In the genomic region with DNA sequence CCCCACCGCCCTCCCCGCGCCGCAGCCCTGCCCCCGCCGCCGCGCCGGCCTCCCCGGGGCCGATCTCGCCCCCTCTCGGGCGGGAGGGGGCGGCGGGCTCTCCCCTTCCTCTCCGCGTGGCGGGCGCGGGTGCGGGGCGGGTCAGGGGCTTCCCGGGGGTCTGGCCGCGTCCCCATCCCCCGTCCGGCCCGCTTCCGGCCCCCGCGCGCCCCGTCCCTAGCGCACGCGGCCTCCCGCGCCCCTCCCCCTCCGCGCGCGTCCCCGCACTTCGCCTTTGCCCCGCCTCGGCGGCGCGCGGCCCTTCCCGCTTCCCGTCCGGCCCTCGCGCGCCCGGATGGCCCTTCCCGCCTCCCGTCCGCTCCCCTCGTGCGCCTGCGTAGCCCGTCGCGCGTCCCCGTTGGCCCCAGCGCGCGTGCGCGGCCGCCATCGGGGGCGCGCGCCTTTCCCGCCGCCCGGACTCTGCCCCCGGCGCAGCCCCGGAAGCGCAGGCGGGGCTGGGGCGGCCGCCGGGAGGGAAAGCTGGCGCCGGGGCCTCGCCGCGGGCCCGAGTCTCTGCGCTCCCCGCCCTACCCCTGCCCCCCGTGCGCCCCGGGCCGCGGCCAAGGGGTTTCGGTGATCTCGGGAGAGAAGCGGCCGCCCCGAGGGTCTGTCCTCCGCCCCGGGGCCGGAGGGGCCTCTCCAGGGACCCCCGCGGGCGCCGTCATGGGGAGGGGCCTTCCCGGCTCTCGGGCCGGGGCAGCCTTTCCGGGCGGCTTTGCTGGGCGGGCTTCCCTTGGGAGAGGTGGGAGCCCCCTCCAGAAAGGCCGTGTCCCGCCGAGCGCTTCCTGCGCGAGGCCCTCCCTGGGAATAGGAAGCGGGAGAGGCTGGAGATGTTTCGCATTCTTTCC, we compare ENCODE assay signal across 8 cellular contexts. TPM values are rescaled to one million over a fixed set of nuclear protein-coding genes. Genes with fewer than 3 reads are reported as not detected.
DNase-seq lines count a peak whose midpoint lies in the region; ATAC-seq and TF ChIP-seq lines count a peak whose summit lies in the region.

No MANE protein-coding gene starts in this region.

- peak overlapping the region; percentile 86 for H3K4me2 ChIP-seq in DOHH2 (ENCODE audit: low read length)

- peak; percentile 47 for ATAC-seq in gastroesophageal sphincter

- H3K9me2 ChIP-seq in DOHH2 (replicated peaks; ENCODE audit: control insufficient read depth, low read length) = no peaks in the 10 kb centered on the region

- TF ChIP-seq POLR2A in gastroesophageal sphincter (IDR thresholded peaks at IDR 0.05) = peak in 1 of 2 donors; percentile 37

- H3K4me1 ChIP-seq in DOHH2 (ENCODE audit: control insufficient read depth, low read length) (peaks cover 25% of the 10 kb centered on the region), SJCRH30 (peaks cover 3% of the 10 kb centered on the region; the same call in 1 of the 2 replicates), gastroesophageal sphincter (peaks cover 5 to 63% (median 53%) of the 10 kb centered on the region in 3 donors)

- H4K20me1 ChIP-seq in DOHH2 (ENCODE audit: control insufficient read depth, insufficient read depth, low read depth, low read length) = peaks cover 45% of the 10 kb centered on the region

- H3K27ac ChIP-seq in DOHH2 (ENCODE audit: low read depth, low read length) (peak overlapping the region; percentile 71), SJCRH30 (peak overlapping the region; percentile 77), gastroesophageal sphincter (peak overlapping the region; percentile 72 to 100 (median 99)), substantia nigra (ENCODE audit: low read depth, low read length, poor library complexity, severe bottlenecking) (peak overlapping the region; percentile 77)

- DNase-seq in GOT3 (lab: John Stamatoyannopoulos, UW) (peak; percentile 41), LoVo (ENCODE audit: low spot score) (peak; percentile 90), SJCRH30 (peak; percentile 84 to 87), nucleus accumbens (lab: John Stamatoyannopoulos, UW) (peak in 49 of 56 donors; percentile 15 to 86 (median 63)), substantia nigra (lab: John Stamatoyannopoulos, UW) (peak in 46 of 49 donors; percentile 19 to 88 (median 66))
- DNase-seq in activated naive CD4-positive, alpha-beta T cell treated with Interleukin-2 at 50 U/mL for 16 hours = peak; percentile 85

- H3K4me3 ChIP-seq in DOHH2 (ENCODE audit: low read length) (peak overlapping the region; percentile 83), SJCRH30 (peak overlapping the region; percentile 99), gastroesophageal sphincter (peak overlapping the region; percentile 79 to 98)

- peaks cover 62% of the 10 kb centered on the region for H3K79me2 ChIP-seq in DOHH2 (ENCODE audit: control insufficient read depth, low read length)

- H3K36me3 ChIP-seq in DOHH2 (ENCODE audit: control insufficient read depth, low read length) (peaks cover 49% of the 10 kb centered on the region), SJCRH30 (peaks cover 45% of the 10 kb centered on the region), gastroesophageal sphincter (peaks cover 0 to 15% of the 10 kb centered on the region in 2 donors)

- no peaks in the 10 kb centered on the region for H3K27me3 ChIP-seq in DOHH2 (ENCODE audit: control insufficient read depth, low read length)
- H3K27me3 ChIP-seq in SJCRH30 = no peaks in the 10 kb centered on the region
- H3K27me3 ChIP-seq in gastroesophageal sphincter = no peaks in the 10 kb centered on the region

- H3K9me3 ChIP-seq in DOHH2 (ENCODE audit: control insufficient read depth, insufficient read depth, low read length) = no peaks in the 10 kb centered on the region
- H3K9me3 ChIP-seq in SJCRH30 (replicated peaks) = no peaks in the 10 kb centered on the region
- H3K9me3 ChIP-seq in gastroesophageal sphincter = no peaks in the 10 kb centered on the region

- WGBS in gastroesophageal sphincter (ENCODE audit: low coverage in 1 of 2), 2 donors = no CpG with 5 or more reads among the region's 129 CpGs

- TF ChIP-seq CTCF in DOHH2 (IDR thresholded peaks at IDR 0.05; ENCODE audit: low read depth, low read length, poor library complexity, severe bottlenecking) (no peak), gastroesophageal sphincter (IDR thresholded peaks at IDR 0.05) (no peak)

- H3F3A ChIP-seq in DOHH2 (ENCODE audit: control insufficient read depth, insufficient read depth) = no peaks in the 10 kb centered on the region

- TF ChIP-seq EP300 in gastroesophageal sphincter (IDR thresholded peaks at IDR 0.05) = no peak

RNA-seq across cellular contexts. Expression of a gene that starts 0.5 kb away (rescaled TPM):
- 232 TPM in 2 replicates for total RNA-seq in SJCRH30 (2014; rRNA removed; shearing (Covaris generic))
- total RNA-seq in gastroesophageal sphincter = 10 to 100 TPM; 68.6 to 95.6 (median 79.3) TPM

RNA-seq across cellular contexts. Expression of a gene that starts 24.0 kb away (rescaled TPM):
- not detected in 2 replicates for total RNA-seq in SJCRH30 (2014; rRNA removed; shearing (Covaris generic))
- not detected for total RNA-seq in gastroesophageal sphincter

RNA-seq across cellular contexts. Expression of a gene that starts 29.9 kb away (rescaled TPM):
- total RNA-seq in SJCRH30 (2014; rRNA removed; shearing (Covaris generic)) = not detected in 2 replicates
- under 1 TPM in 1 of 4 donors, not detected in 3; 0.40 TPM for total RNA-seq in gastroesophageal sphincter

RNA-seq across cellular contexts. Expression of a gene that starts 43.0 kb away (rescaled TPM):
- total RNA-seq in SJCRH30 (2014; rRNA removed; shearing (Covaris generic)) = not detected in 2 replicates
- total RNA-seq in gastroesophageal sphincter = not detected

RNA-seq across cellular contexts. Expression of a gene that starts 46.9 kb away (rescaled TPM):
- total RNA-seq in SJCRH30 (2014; rRNA removed; shearing (Covaris generic)) = 0.18 and 0.41 TPM in 2 replicates
- under 1 TPM in 1 of 4 donors, not detected in 3; 0.52 TPM for total RNA-seq in gastroesophageal sphincter

Comparison
In these comparisons a context has a peak if more than half of its experiments do, and no peak if none do; other contexts are left out.
1. Peak in every context shown above with its lines: DNase-seq, ATAC-seq, H3K4me3 ChIP-seq and H3K27ac ChIP-seq.